ENCODE assay signal across 8 cellular contexts in genomic region chr1:27575861-27576331, GRCh38. TPM values are rescaled to one million over a fixed set of nuclear protein-coding genes. Genes with fewer than 3 reads are reported as not detected.
DNase-seq lines count a peak whose midpoint lies in the region; ATAC-seq and TF ChIP-seq lines count a peak whose summit lies in the region.

No MANE protein-coding gene starts in this region.

- H3K4me3 ChIP-seq in WI38 (ENCODE audit: low read depth, low read length) (peak overlapping the region; percentile 51), heart right ventricle (peak overlapping the region; percentile 28 to 57 (median 51))

- peak overlapping the region; percentile 45 for H3K27ac ChIP-seq in 22Rv1
- H3K27ac ChIP-seq in heart right ventricle, result peak overlapping the region; percentile 73 to 98 (median 93)

- TF ChIP-seq CTCF in 22Rv1 (IDR thresholded peaks at IDR 0.05) (peak; percentile 25), WI38 (IDR thresholded peaks at IDR 0.05; ENCODE audit: low read depth, low read length) (no peak), heart right ventricle (IDR thresholded peaks at IDR 0.05) (peak in 4 of 9 donors; percentile 16 to 58 (median 50)), progenitor cell of endocrine pancreas (IDR thresholded peaks at IDR 0.05; ENCODE audit: unreplicated experiment) (no peak)

- peak overlapping the region; percentile 2 for H3K4me3 Mint-ChIP-seq in progenitor cell of endocrine pancreas (ENCODE audit: low read depth)

- no peaks in the 10 kb centered on the region for H3K9me3 ChIP-seq in heart right ventricle

- no peaks in the 10 kb centered on the region for H3K36me3 Mint-ChIP-seq in progenitor cell of endocrine pancreas (ENCODE audit: insufficient read depth)

- 3 to 5% methylated on average over 31 to 41 of the region's 42 CpGs for WGBS in heart right ventricle, 2 donors

- peak; percentile 82 to 84 for DNase-seq in heart right ventricle
- DNase-seq in progenitor cell of endocrine pancreas (ENCODE audit: low spot score, unreplicated experiment), result peak; percentile 59
- no peak for DNase-seq in mesenteric fat pad (ENCODE audit: low spot score)
- no peak for DNase-seq in NCI-H1436 (lab: John Stamatoyannopoulos, UW)

- H3K27ac Mint-ChIP-seq in progenitor cell of endocrine pancreas, result no peak overlapping the region

- peaks cover 29% of the 10 kb centered on the region for H3K4me1 Mint-ChIP-seq in progenitor cell of endocrine pancreas (ENCODE audit: low read depth)

- peaks cover 0 to 20% (median 0%) of the 10 kb centered on the region in 7 donors for H3K27me3 ChIP-seq in heart right ventricle

- intact Hi-C loops in heart right ventricle (cut with DNase I), result loop anchor here in 1 of 10 donors (2.0 kb wide), 1 partner anchor 19 kb away; no protein-coding TSS in a partner anchor

- H3K36me3 ChIP-seq in heart right ventricle, result no peaks in the 10 kb centered on the region

- H3K4me1 ChIP-seq in heart right ventricle, result peaks cover 65 to 96% (median 84%) of the 10 kb centered on the region in 9 donors

- ATAC-seq in GM18907 (IDR thresholded peaks at IDR 0.05; ENCODE audit: unreplicated experiment) (peak; percentile 44), heart right ventricle (peak; percentile 74 to 89 (median 76)), GM21447 (IDR thresholded peaks at IDR 0.05; ENCODE audit: unreplicated experiment) (no peak)

- H3K9me3 Mint-ChIP-seq in progenitor cell of endocrine pancreas (ENCODE audit: low read depth), result no peaks in the 10 kb centered on the region

- no peaks in the 10 kb centered on the region for H3K27me3 Mint-ChIP-seq in progenitor cell of endocrine pancreas

RNA-seq across cellular contexts. Expression of gene AHDC1, which starts 28.0 kb away (rescaled TPM):
- total RNA-seq in heart right ventricle (10 to 100 TPM; 32.2 to 53.1 (median 42.9) TPM), progenitor cell of endocrine pancreas (53.3 and 56.3 TPM in 2 replicates), mesenteric fat pad (28.5 TPM)
- polyA plus RNA-seq in heart right ventricle, result 10 to 100 TPM; 17.0 to 33.7 TPM

RNA-seq across cellular contexts. Expression of gene FGR, which starts 59.1 kb away (rescaled TPM):
- total RNA-seq in heart right ventricle (10 to 100 TPM in 1 of 10 donors, 1 to 10 TPM in 9; 1.4 to 11.0 (median 2.4) TPM), progenitor cell of endocrine pancreas (not detected in 2 replicates), mesenteric fat pad (49.7 TPM)
- polyA plus RNA-seq in heart right ventricle, result 1 to 10 TPM; 4.8 to 6.9 TPM

Comparison
In these comparisons a context has a peak if more than half of its experiments do, and no peak if none do; other contexts are left out.
1. DNase-seq: peak in heart right ventricle (2 of 2) and progenitor cell of endocrine pancreas (single experiment); none in mesenteric fat pad (single experiment) and NCI-H1436 (single experiment).